ENCODE assay signal across 8 cellular contexts in the genomic region with DNA sequence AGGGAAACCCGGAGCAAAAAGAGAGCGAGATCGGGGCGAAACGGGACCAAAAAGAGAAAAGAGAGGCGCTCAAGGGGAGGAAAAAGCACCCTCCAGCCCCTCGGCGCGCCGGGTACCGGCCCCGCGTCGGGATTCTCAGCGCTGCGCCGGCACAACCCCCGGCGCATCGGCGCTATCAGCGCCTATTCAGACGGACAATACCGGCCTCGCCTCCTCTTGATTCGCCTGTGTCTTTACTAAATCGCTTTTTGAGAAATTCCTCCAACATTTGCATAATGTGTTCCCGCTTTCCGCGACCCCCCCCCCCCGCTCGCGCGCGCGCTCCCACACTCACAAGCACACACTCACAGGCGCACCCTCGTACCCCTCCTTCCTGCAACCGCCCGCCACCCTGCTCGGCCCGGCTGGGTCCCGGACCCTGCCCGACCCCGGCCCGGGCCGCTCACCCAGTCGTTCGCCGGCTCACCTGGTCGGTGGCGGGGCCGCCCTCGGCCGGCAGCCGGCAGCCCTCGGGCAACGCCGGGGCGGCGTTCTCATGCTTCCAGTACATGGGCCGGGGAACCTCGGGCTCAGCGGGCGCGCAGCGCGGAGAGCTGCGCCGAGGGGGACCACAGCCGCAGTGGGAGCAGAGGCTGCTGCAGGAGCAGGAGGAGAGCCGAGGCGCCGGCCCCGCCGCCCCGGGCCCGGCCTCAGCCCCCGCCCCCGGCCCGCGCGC. TPM values are rescaled to one million over a fixed set of nuclear protein-coding genes. Genes with fewer than 3 reads are reported as not detected.
A peak's percentile ranks its signal among the peaks of the same experiment; 100 is the strongest.
DNase-seq lines count a peak whose midpoint lies in the region; ATAC-seq and TF ChIP-seq lines count a peak whose summit lies in the region.

No MANE protein-coding gene starts in this region.

- no peaks in the 10 kb centered on the region for H3K9me2 ChIP-seq in HCT116 (ENCODE audit: insufficient read depth)

- H3K9ac ChIP-seq in HCT116 (ENCODE audit: low read length) = peak overlapping the region; percentile 36

- no peaks in the 10 kb centered on the region for H3K9me3 Mint-ChIP-seq in natural killer cell treated with Interleukin-12 subunit alpha and Interleukin-12 subunit beta and Interleukin-15 and Interleukin-18, amount 100 ng/mL, for 72 hours

- CTCF ChIA-PET in A673 (lab: Charles Lee) = no interaction called here
- CTCF ChIA-PET in HCT116 (lab: Charles Lee) = no interaction called here

- H3K36me3 ChIP-seq in A673 (ENCODE audit: insufficient read depth, low read length, poor library complexity, severe bottlenecking) = no peaks in the 10 kb centered on the region
- H3K36me3 ChIP-seq in HCT116 (ENCODE audit: control insufficient read depth in 1 of 2, insufficient read depth in 2 of 2, low read length in 2 of 2) = no peaks in the 10 kb centered on the region
- no peaks in the 10 kb centered on the region for H3K36me3 ChIP-seq in breast epithelium
- H3K36me3 ChIP-seq in mucosa of descending colon (ENCODE audit: low read depth) = no peaks in the 10 kb centered on the region

- peak overlapping the region; percentile 41 for H3K4me3 ChIP-seq in A673 (ENCODE audit: low read depth, low read length, poor library complexity, severe bottlenecking)
- peak overlapping the region; percentile 33 to 58 for H3K4me3 ChIP-seq in HCT116 (replicated peaks in 1 of 2; ENCODE audit: low read depth in 1 of 2, low read length in 2 of 2)
- peak overlapping the region; percentile 43 to 71 (median 46) for H3K4me3 ChIP-seq in breast epithelium
- no peak overlapping the region for H3K4me3 ChIP-seq in mucosa of descending colon

- TF ChIP-seq POLR2A in HCT116 (IDR thresholded peaks at IDR 0.05; ENCODE audit: borderline replicate concordance, extremely low read depth, insufficient read depth, insufficient read length) (no peak), breast epithelium (IDR thresholded peaks at IDR 0.05) (no peak)

- no peak for TF ChIP-seq RAD21 in HCT116 (IDR thresholded peaks at IDR 0.05; ENCODE audit: low read depth)

- peak; percentile 64 for ATAC-seq in HCT116
- ATAC-seq in mucosa of descending colon = peak; percentile 37
- no peak for ATAC-seq in natural killer cell treated with Interleukin-12 subunit alpha and Interleukin-12 subunit beta and Interleukin-15 and Interleukin-18, amount 100 ng/mL, for 72 hours
- ATAC-seq in HG02588 (IDR thresholded peaks at IDR 0.05; ENCODE audit: unreplicated experiment) = no peak

- no peaks in the 10 kb centered on the region for H3K36me3 Mint-ChIP-seq in natural killer cell treated with Interleukin-12 subunit alpha and Interleukin-12 subunit beta and Interleukin-15 and Interleukin-18, amount 100 ng/mL, for 72 hours

- no peaks in the 10 kb centered on the region for H3K9me3 ChIP-seq in A673 (ENCODE audit: low read depth, low read length, poor library complexity, severe bottlenecking)
- no peaks in the 10 kb centered on the region for H3K9me3 ChIP-seq in HCT116 (ENCODE audit: control insufficient read depth in 1 of 2, insufficient read depth in 1 of 2, low read depth in 1 of 2, low read length in 2 of 2)
- H3K9me3 ChIP-seq in breast epithelium = no peaks in the 10 kb centered on the region
- no peaks in the 10 kb centered on the region for H3K9me3 ChIP-seq in mucosa of descending colon

- intact Hi-C loops in A673 (cut with micrococcal nuclease; ENCODE audit: unreplicated experiment) = no loop called here
- intact Hi-C loops in HCT116 (cut with micrococcal nuclease) = no loop called here
- intact Hi-C loops in breast epithelium (cut with DNase I; ENCODE audit: low total_unique reads) = no loop called here
- intact Hi-C loops in mucosa of descending colon (cut with DNase I, micrococcal nuclease) = loop anchor here in 1 of 2 donors (10.0 kb wide), 1 partner anchor 56 kb away; no protein-coding TSS in a partner anchor

- RAD21 ChIA-PET in HCT116 (lab: Charles Lee; ENCODE audit: low non-redundant PET in 1 of 2, low total read pairs in 2 of 2, uncharacterized antibody in 2 of 2, unreplicated experiment in 2 of 2) = no interaction called here

- H2AFZ ChIP-seq in HCT116 (ENCODE audit: low read depth, low read length, poor library complexity, severe bottlenecking) = no peak overlapping the region

- no peak overlapping the region for H3K4me3 Mint-ChIP-seq in natural killer cell treated with Interleukin-12 subunit alpha and Interleukin-12 subunit beta and Interleukin-15 and Interleukin-18, amount 100 ng/mL, for 72 hours

- H3K4me1 Mint-ChIP-seq in natural killer cell treated with Interleukin-12 subunit alpha and Interleukin-12 subunit beta and Interleukin-15 and Interleukin-18, amount 100 ng/mL, for 72 hours (ENCODE audit: low read depth in 2 of 2) = no peaks in the 10 kb centered on the region

- no peaks in the 10 kb centered on the region for H4K20me1 ChIP-seq in HCT116 (ENCODE audit: insufficient read depth)

- TF ChIP-seq CTCF in A673 (conservative IDR thresholded peaks at IDR 0.05; ENCODE audit: low read depth, low read length) (no peak), HCT116 (IDR thresholded peaks at IDR 0.05 in 2 of 3, conservative IDR thresholded peaks at IDR 0.05 in 1 of 3; ENCODE audit: borderline replicate concordance in 1 of 3, insufficient read depth in 1 of 3, low read depth in 2 of 3, low read length in 2 of 3) (no peak), breast epithelium (IDR thresholded peaks at IDR 0.05) (no peak), mucosa of descending colon (IDR thresholded peaks at IDR 0.05) (no peak)

- DNase-seq in A673 (ENCODE audit: low spot score) (no peak), HCT116 (ENCODE audit: low read depth, low spot score) (no peak), breast epithelium (ENCODE audit: low spot score in 2 of 2) (no peak), mucosa of descending colon (no peak), OCI-M1 (lab: John Stamatoyannopoulos, UW) (no peak), NCI-H774 (lab: John Stamatoyannopoulos, UW) (no peak)
- DNase-seq in natural killer cell treated with Interleukin-12 subunit alpha and Interleukin-12 subunit beta and Interleukin-15 and Interleukin-18, amount 100 ng/mL, for 72 hours (ENCODE audit: low spot score) = no peak

- no peaks in the 10 kb centered on the region for H3K79me2 ChIP-seq in HCT116 (ENCODE audit: insufficient read depth, low read length)

- no peak overlapping the region for H3K27ac Mint-ChIP-seq in natural killer cell treated with Interleukin-12 subunit alpha and Interleukin-12 subunit beta and Interleukin-15 and Interleukin-18, amount 100 ng/mL, for 72 hours

- H3K27ac ChIP-seq in A673 (ENCODE audit: low read depth, low read length, poor library complexity, severe bottlenecking) (no peak overlapping the region), HCT116 (ENCODE audit: low read depth, low read length) (no peak overlapping the region; the same call in 1 of the 2 replicates), breast epithelium (no peak overlapping the region)

- POLR2A ChIA-PET in A673 (lab: Charles Lee; ENCODE audit: low non-redundant PET) (no interaction called here), HCT116 (lab: Charles Lee) (no interaction called here)

- peaks cover 23 to 27% of the 10 kb centered on the region in 2 donors for H3K27me3 Mint-ChIP-seq in natural killer cell treated with Interleukin-12 subunit alpha and Interleukin-12 subunit beta and Interleukin-15 and Interleukin-18, amount 100 ng/mL, for 72 hours

- H3K27me3 ChIP-seq in A673 (replicated peaks; ENCODE audit: insufficient read depth, low read depth, low read length, poor library complexity) (peaks cover 97% of the 10 kb centered on the region), HCT116 (ENCODE audit: insufficient read depth, low read length) (peaks cover 13% of the 10 kb centered on the region; the same call in 1 of the 2 replicates), breast epithelium (peaks cover 13 to 75% of the 10 kb centered on the region in 2 donors)

- no peaks in the 10 kb centered on the region for H3K4me1 ChIP-seq in A673 (ENCODE audit: insufficient read depth, low read length, poor library complexity, severe bottlenecking)
- peaks cover 0 to 6% of the 10 kb centered on the region in 2 experiments; a peak in 1 of 4 replicates for H3K4me1 ChIP-seq in HCT116 (ENCODE audit: control insufficient read depth in 1 of 2, insufficient read depth in 2 of 2, low read length in 2 of 2)
- H3K4me1 ChIP-seq in breast epithelium = peaks cover 3 to 5% of the 10 kb centered on the region in 2 donors
- peaks cover 15% of the 10 kb centered on the region for H3K4me1 ChIP-seq in mucosa of descending colon (ENCODE audit: low read depth)

- peak overlapping the region; percentile 75 for H3K4me2 ChIP-seq in HCT116 (ENCODE audit: low read length)

- BruUV-seq in A673 (replicated peaks; lab: Mats Ljungman, UMichigan) = no TSS peak
- BruUV-seq in HCT116 (replicated peaks; lab: Mats Ljungman, UMichigan) = no TSS peak

TF ChIP-seq in HCT116, 20 proteins besides CTCF, POLR2A, EP300 and RAD21:
- no peak for TF ChIP-seq SRF (IDR thresholded peaks at IDR 0.05; ENCODE audit: low read depth)
- 0 out of 2 replicates have a peak, but pooled peaks have one; percentile 26 for TF ChIP-seq ZFX (IDR thresholded peaks at IDR 0.05)

RNA-seq across cellular contexts. Expression of a gene that starts 0.4 kb away (rescaled TPM):
- total RNA-seq in A673 (2021) (not detected in 2 replicates), HCT116 (2021; ENCODE audit: unreplicated experiment) (4.1 TPM), breast epithelium (1 to 10 TPM; 1.8 to 9.8 (median 4.8) TPM), mucosa of descending colon (1 to 10 TPM; 2.0 to 5.1 (median 2.3) TPM)
- 2.1 and 3.5 TPM in 2 replicates for polyA plus RNA-seq in HCT116 (2012)
- not detected for total RNA-seq in natural killer cell treated with Interleukin-12 subunit alpha and Interleukin-12 subunit beta and Interleukin-15 and Interleukin-18, amount 100 ng/mL, for 72 hours

RNA-seq across cellular contexts. Expression of a gene that starts 36.3 kb away (rescaled TPM):
- total RNA-seq in A673 (2021) = 29.3 and 30.8 TPM in 2 replicates
- total RNA-seq in HCT116 (2021; ENCODE audit: unreplicated experiment) = 32.5 TPM
- polyA plus RNA-seq in HCT116 (2012) = 15.7 and 16.6 TPM in 2 replicates
- total RNA-seq in breast epithelium = 10 to 100 TPM; 10.4 to 20.9 (median 13.4) TPM
- 10 to 100 TPM; 15.6 to 21.5 (median 17.2) TPM for total RNA-seq in mucosa of descending colon
- 10 to 100 TPM; 29.0 to 34.4 TPM for total RNA-seq in natural killer cell treated with Interleukin-12 subunit alpha and Interleukin-12 subunit beta and Interleukin-15 and Interleukin-18, amount 100 ng/mL, for 72 hours

RNA-seq across cellular contexts. Expression of a gene that starts 36.3 kb away (rescaled TPM):
- total RNA-seq in A673 (2021) = 35.0 and 44.9 TPM in 2 replicates
- total RNA-seq in HCT116 (2021; ENCODE audit: unreplicated experiment) = 88.6 TPM
- 57.7 and 79.3 TPM in 2 replicates for polyA plus RNA-seq in HCT116 (2012)
- 10 to 100 TPM; 32.5 to 55.3 (median 44.9) TPM for total RNA-seq in breast epithelium
- 10 to 100 TPM; 46.5 to 65.2 (median 62.4) TPM for total RNA-seq in mucosa of descending colon
- 10 to 100 TPM; 41.7 to 60.9 TPM for total RNA-seq in natural killer cell treated with Interleukin-12 subunit alpha and Interleukin-12 subunit beta and Interleukin-15 and Interleukin-18, amount 100 ng/mL, for 72 hours

Comparison
In these comparisons a context has a peak if more than half of its experiments do, and no peak if none do; other contexts are left out.
1. ATAC-seq: peak in HCT116 (single experiment) and mucosa of descending colon (single experiment); none in natural killer cell treated with Interleukin-12 subunit alpha and Interleukin-12 subunit beta and Interleukin-15 and Interleukin-18, amount 100 ng/mL, for 72 hours (0 of 2) and HG02588 (single experiment).